In genomic region chr19:45692187-45693111, GRCh38 we compare ENCODE assay signal across 8 cellular contexts. TPM values are rescaled to one million over a fixed set of nuclear protein-coding genes. Genes with fewer than 3 reads are reported as not detected.
A peak's percentile ranks its signal among the peaks of the same experiment; 100 is the strongest.
DNase-seq lines count a peak whose midpoint lies in the region; ATAC-seq and TF ChIP-seq lines count a peak whose summit lies in the region.

Gene QPCTL, plus strand, starts transcription at chr19:45692666. Its CDS starts 38 bp downstream, at chr19:45692704.

- TF ChIP-seq CTCF in endodermal cell (conservative IDR thresholded peaks at IDR 0.05) = no peak

- 0% methylated on average over 47 to 70 of the region's 70 CpGs for WGBS in endodermal cell (ENCODE audit: insufficient coverage in 1 of 2, insufficient read length in 1 of 2), 2 experiments
- WGBS in mesendoderm (ENCODE audit: extremely low coverage, insufficient coverage, low lambda C conversion rate) = no CpG with 5 or more reads among the region's 70 CpGs

- H3K9ac ChIP-seq in NT2/D1 (ENCODE audit: insufficient read length, low read depth) = peak within 1 kb of the TSS; percentile 97
- H3K9ac ChIP-seq in endodermal cell (ENCODE audit: extremely low read depth, low read length, poor library complexity, severe bottlenecking) = peak within 1 kb of the TSS; percentile 88
- peak within 1 kb of the TSS; percentile 94 for H3K9ac ChIP-seq in mesendoderm (ENCODE audit: low read length)

- peak within 1 kb of the TSS; percentile 84 for H3K27ac ChIP-seq in endodermal cell (ENCODE audit: low read depth, low read length)
- H3K27ac ChIP-seq in mesendoderm (ENCODE audit: low read depth, low read length) = peak within 1 kb of the TSS; percentile 77

- peak; percentile 87 for ATAC-seq in GM21381 (IDR thresholded peaks at IDR 0.05; ENCODE audit: unreplicated experiment)

- H3K23ac ChIP-seq in mesendoderm (ENCODE audit: low read length) = no peak within 1 kb of the TSS

- H4K5ac ChIP-seq in mesendoderm (ENCODE audit: low read length) = no peak within 1 kb of the TSS

- peaks cover 12% of the 10 kb centered on the region for H3K79me1 ChIP-seq in mesendoderm (ENCODE audit: low read length)

- no peaks in the 10 kb centered on the region for H3K27me3 ChIP-seq in NT2/D1 (ENCODE audit: insufficient read depth, insufficient read length)
- H3K27me3 ChIP-seq in endodermal cell (ENCODE audit: control insufficient read depth, insufficient read depth, low read length, poor library complexity, severe bottlenecking) = no peaks in the 10 kb centered on the region
- no peaks in the 10 kb centered on the region for H3K27me3 ChIP-seq in mesendoderm (ENCODE audit: insufficient read depth, low read length, poor library complexity)

- peak within 1 kb of the TSS; percentile 70 for H3K4ac ChIP-seq in mesendoderm (ENCODE audit: low read depth, low read length)

- H3K4me3 ChIP-seq in NT2/D1 (ENCODE audit: insufficient read length, low read depth) = peak within 1 kb of the TSS; percentile 88
- peak within 1 kb of the TSS; percentile 95 for H3K4me3 ChIP-seq in endodermal cell (ENCODE audit: low read length)
- H3K4me3 ChIP-seq in mesendoderm (ENCODE audit: low read length) = peak within 1 kb of the TSS; percentile 94

- H3K36me3 ChIP-seq in NT2/D1 (ENCODE audit: insufficient read depth, insufficient read length, low read length) = peaks cover 47% of the 10 kb centered on the region
- H3K36me3 ChIP-seq in endodermal cell (ENCODE audit: control insufficient read depth, insufficient read depth, low read length) = peaks cover 38% of the 10 kb centered on the region
- peaks cover 5% of the 10 kb centered on the region for H3K36me3 ChIP-seq in mesendoderm (ENCODE audit: control insufficient read depth, insufficient read depth, low read length)

- H3K4me1 ChIP-seq in NT2/D1 (ENCODE audit: insufficient read depth, insufficient read length) = peaks cover 2% of the 10 kb centered on the region
- no peaks in the 10 kb centered on the region for H3K4me1 ChIP-seq in endodermal cell (ENCODE audit: control insufficient read depth, insufficient read depth, low read length)
- H3K4me1 ChIP-seq in mesendoderm (ENCODE audit: control insufficient read depth, low read depth, low read length) = no peaks in the 10 kb centered on the region

- H3K4me3 Mint-ChIP-seq in endodermal cell = peak within 1 kb of the TSS; percentile 93

- H3K9me3 ChIP-seq in NT2/D1 (ENCODE audit: insufficient read depth, low read length) (no peaks in the 10 kb centered on the region), endodermal cell (ENCODE audit: control insufficient read depth, low read length) (no peaks in the 10 kb centered on the region)

- no peak within 1 kb of the TSS for H2BK15ac ChIP-seq in mesendoderm (replicated peaks; ENCODE audit: low read depth)

- peaks cover 12% of the 10 kb centered on the region for H3K79me2 ChIP-seq in mesendoderm (ENCODE audit: control insufficient read depth, insufficient read depth, low read length)

- H3K9me3 Mint-ChIP-seq in endodermal cell = no peaks in the 10 kb centered on the region

- H3K4me1 Mint-ChIP-seq in endodermal cell = no peaks in the 10 kb centered on the region

- peak within 1 kb of the TSS; percentile 99 for H3K27ac Mint-ChIP-seq in endodermal cell

- peak within 1 kb of the TSS; percentile 43 for H2BK5ac ChIP-seq in mesendoderm (ENCODE audit: low read length)

- no peaks in the 10 kb centered on the region for H3K27me3 Mint-ChIP-seq in endodermal cell (ENCODE audit: insufficient read depth)

- H3K36me3 Mint-ChIP-seq in endodermal cell (ENCODE audit: low read depth) = peaks cover 42% of the 10 kb centered on the region

- no peak within 1 kb of the TSS for H2BK120ac ChIP-seq in mesendoderm (ENCODE audit: low read depth, low read length)

- peak; percentile 100 for DNase-seq in COR-L47 (lab: John Stamatoyannopoulos, UW)
- peak; percentile 88 to 100 (median 100) for DNase-seq in HUDEP-2 (lab: John Stamatoyannopoulos, UW; ENCODE audit: unreplicated experiment in 76 of 76)
- DNase-seq in NT2/D1 (ENCODE audit: low read depth, low spot score) = peak; percentile 95
- DNase-seq in activated CD8-positive, alpha-beta memory T cell treated with anti-CD3 and anti-CD28 coated beads, Interleukin-2, amount 50 U/mL, for 1 hour (ENCODE audit: extremely low read depth) = peak; percentile 99
- peak; percentile 99 for DNase-seq in endodermal cell
- peak; percentile 100 for DNase-seq in mesendoderm
- peak; percentile 91 for DNase-seq in stimulated activated CD8-positive, alpha-beta memory T cell treated with anti-CD3 and anti-CD28 coated beads, Interleukin-15, amount 100 ng/mL, for 1 hour (ENCODE audit: low read depth)

- no peak within 1 kb of the TSS for H2AK5ac ChIP-seq in mesendoderm (ENCODE audit: low read length)

- H3K56ac ChIP-seq in mesendoderm (ENCODE audit: low read length) = peak within 1 kb of the TSS; percentile 93

- peak within 1 kb of the TSS; percentile 8 for H3K18ac ChIP-seq in mesendoderm (ENCODE audit: low read length)

- peak within 1 kb of the TSS; percentile 85 for H3K4me2 ChIP-seq in mesendoderm (ENCODE audit: low read length)

- no peak within 1 kb of the TSS for H4K8ac ChIP-seq in mesendoderm (ENCODE audit: low read depth, low read length)

RNA-seq across cellular contexts. Expression of gene QPCTL, which starts in this region (rescaled TPM):
- total RNA-seq in endodermal cell = 10 to 100 TPM; 11.0 to 15.9 TPM
- 14.8 TPM for polyA plus RNA-seq in endodermal cell (2013, experiment 1 of 2)
- 14.4 TPM for polyA plus RNA-seq in endodermal cell (2013, experiment 2 of 2)
- 9.4 TPM for polyA plus RNA-seq in mesendoderm (2013, experiment 1 of 2)
- 9.6 TPM for polyA plus RNA-seq in mesendoderm (2013, experiment 2 of 2)

Comparison
In these comparisons a context has a peak if more than half of its experiments do, and no peak if none do; other contexts are left out.
1. Peak in every context shown above with its lines: DNase-seq, ATAC-seq, H3K4me3 ChIP-seq and H3K27ac ChIP-seq.